Comparison of ENCODE assay signal across 7 cellular contexts in genomic region chr17:78041401-78042179, GRCh38.
DNase-seq lines count a peak whose midpoint lies in the region; ATAC-seq and TF ChIP-seq lines count a peak whose summit lies in the region.

No MANE protein-coding gene starts in this region.

- peaks cover 16% of the 10 kb centered on the region for H3K36me3 Mint-ChIP-seq in activated CD4-positive, alpha-beta memory T cell treated with anti-CD3 and anti-CD28 coated beads, Interleukin-2, amount 10 ng/mL, durations not matched to agents 7 days and 5 days (ENCODE audit: low read depth)
- peaks cover 38% of the 10 kb centered on the region for H3K36me3 Mint-ChIP-seq in stimulated activated memory B cell treated with anti-CD40 and anti-IgM and Interleukin-4, amounts not matched to agents 10 μg/mL and 1 μg/mL and 100 μg/mL, for 72 hours

- CTCF ChIA-PET in HEK293 (lab: Yijun Ruan, JAX): interaction anchor here (0.6 to 1.7 kb wide), 9 partner anchors 12 to 355 kb away, joined by 3 to 9 read pairs (median 3); no protein-coding TSS in a partner anchor
- CTCF ChIA-PET in activated CD4-positive, alpha-beta memory T cell treated with anti-CD3 and anti-CD28 coated beads, Interleukin-2, amount 10 ng/mL, durations not matched to agents 7 days and 5 days (lab: Charles Lee): interaction anchor here (0.9 to 3.4 kb wide), 5 partner anchors 21 to 65 kb away, joined by 3 to 17 read pairs (median 4); no protein-coding TSS in a partner anchor

- H3K9me3 ChIP-seq in HEK293 (ENCODE audit: control insufficient read depth, insufficient read depth, low read depth, low read length): no peaks in the 10 kb centered on the region

- peaks cover 7% of the 10 kb centered on the region for H3K4me1 Mint-ChIP-seq in activated CD4-positive, alpha-beta memory T cell treated with anti-CD3 and anti-CD28 coated beads, Interleukin-2, amount 10 ng/mL, durations not matched to agents 7 days and 5 days
- H3K4me1 Mint-ChIP-seq in stimulated activated memory B cell treated with anti-CD40 and anti-IgM and Interleukin-4, amounts not matched to agents 10 μg/mL and 1 μg/mL and 100 μg/mL, for 72 hours: peaks cover 17% of the 10 kb centered on the region

- no peak overlapping the region for H3K4me3 ChIP-seq in HEK293 (ENCODE audit: low read depth, low read length)

- no peak overlapping the region for H3K27ac Mint-ChIP-seq in activated CD4-positive, alpha-beta memory T cell treated with anti-CD3 and anti-CD28 coated beads, Interleukin-2, amount 10 ng/mL, durations not matched to agents 7 days and 5 days
- H3K27ac Mint-ChIP-seq in stimulated activated memory B cell treated with anti-CD40 and anti-IgM and Interleukin-4, amounts not matched to agents 10 μg/mL and 1 μg/mL and 100 μg/mL, for 72 hours: peak overlapping the region; percentile 73

- H3K4me3 Mint-ChIP-seq in activated CD4-positive, alpha-beta memory T cell treated with anti-CD3 and anti-CD28 coated beads, Interleukin-2, amount 10 ng/mL, durations not matched to agents 7 days and 5 days: peak overlapping the region; percentile 61
- H3K4me3 Mint-ChIP-seq in stimulated activated memory B cell treated with anti-CD40 and anti-IgM and Interleukin-4, amounts not matched to agents 10 μg/mL and 1 μg/mL and 100 μg/mL, for 72 hours: peak overlapping the region; percentile 78

- no peaks in the 10 kb centered on the region for H3K9me3 Mint-ChIP-seq in activated CD4-positive, alpha-beta memory T cell treated with anti-CD3 and anti-CD28 coated beads, Interleukin-2, amount 10 ng/mL, durations not matched to agents 7 days and 5 days
- H3K9me3 Mint-ChIP-seq in stimulated activated memory B cell treated with anti-CD40 and anti-IgM and Interleukin-4, amounts not matched to agents 10 μg/mL and 1 μg/mL and 100 μg/mL, for 72 hours: no peaks in the 10 kb centered on the region

- no peak overlapping the region for H3K27ac ChIP-seq in HEK293 (ENCODE audit: extremely low read depth, low read depth, low read length)

- no peaks in the 10 kb centered on the region for H3K27me3 Mint-ChIP-seq in activated CD4-positive, alpha-beta memory T cell treated with anti-CD3 and anti-CD28 coated beads, Interleukin-2, amount 10 ng/mL, durations not matched to agents 7 days and 5 days
- no peaks in the 10 kb centered on the region for H3K27me3 Mint-ChIP-seq in stimulated activated memory B cell treated with anti-CD40 and anti-IgM and Interleukin-4, amounts not matched to agents 10 μg/mL and 1 μg/mL and 100 μg/mL, for 72 hours

- H3K4me1 ChIP-seq in HEK293 (ENCODE audit: control insufficient read depth, insufficient read depth, low read length): peaks cover 17% of the 10 kb centered on the region; the same call in 1 of the 2 replicates

- ATAC-seq in stimulated activated memory B cell treated with anti-CD40 and anti-IgM and Interleukin-4, amounts not matched to agents 10 μg/mL and 1 μg/mL and 100 μg/mL, for 72 hours: no peak
- ATAC-seq in HG03280 (IDR thresholded peaks at IDR 0.05; ENCODE audit: unreplicated experiment): no peak
- no peak for ATAC-seq in GM21526 (IDR thresholded peaks at IDR 0.05; ENCODE audit: low FRiP score, unreplicated experiment)

- DNase-seq in activated CD4-positive, alpha-beta memory T cell treated with anti-CD3 and anti-CD28 coated beads, Interleukin-2, amount 10 ng/mL, durations not matched to agents 7 days and 5 days: no peak
- DNase-seq in globus pallidus (ENCODE audit: low spot score) (peak; percentile 63), NCI-H2081 (lab: John Stamatoyannopoulos, UW) (no peak)

- H3K36me3 ChIP-seq in HEK293 (ENCODE audit: control insufficient read depth in 2 of 2, insufficient read depth in 1 of 2, low read length in 2 of 2): peaks cover 12% of the 10 kb centered on the region in 2 experiments

- POLR2A ChIA-PET in HEK293 (lab: Yijun Ruan, JAX): no interaction called here
- POLR2A ChIA-PET in activated CD4-positive, alpha-beta memory T cell treated with anti-CD3 and anti-CD28 coated beads, Interleukin-2, amount 10 ng/mL, durations not matched to agents 7 days and 5 days (lab: Charles Lee): interaction anchor here (1.7 kb wide), 1 partner anchor 84 kb away, joined by 6 read pairs; the partner anchor contains the start of gene TNRC6C

- no peak for TF ChIP-seq CTCF in HEK293 (tag by site-specific recombination; IDR thresholded peaks at IDR 0.05)

TF ChIP-seq in HEK293, 187 proteins besides CTCF, POLR2A, EP300 and RAD21:
- TF ChIP-seq ZNF341 (tag by site-specific recombination; IDR thresholded peaks at IDR 0.05; ENCODE audit: low read depth) (peak; percentile 81), ZNF112 (tag by site-specific recombination; IDR thresholded peaks at IDR 0.05) (no peak), PRDM6 (tag by site-specific recombination; IDR thresholded peaks at IDR 0.05) (peak; percentile 92)
